ENCODE assay signal across 5 cellular contexts in the genomic region with DNA sequence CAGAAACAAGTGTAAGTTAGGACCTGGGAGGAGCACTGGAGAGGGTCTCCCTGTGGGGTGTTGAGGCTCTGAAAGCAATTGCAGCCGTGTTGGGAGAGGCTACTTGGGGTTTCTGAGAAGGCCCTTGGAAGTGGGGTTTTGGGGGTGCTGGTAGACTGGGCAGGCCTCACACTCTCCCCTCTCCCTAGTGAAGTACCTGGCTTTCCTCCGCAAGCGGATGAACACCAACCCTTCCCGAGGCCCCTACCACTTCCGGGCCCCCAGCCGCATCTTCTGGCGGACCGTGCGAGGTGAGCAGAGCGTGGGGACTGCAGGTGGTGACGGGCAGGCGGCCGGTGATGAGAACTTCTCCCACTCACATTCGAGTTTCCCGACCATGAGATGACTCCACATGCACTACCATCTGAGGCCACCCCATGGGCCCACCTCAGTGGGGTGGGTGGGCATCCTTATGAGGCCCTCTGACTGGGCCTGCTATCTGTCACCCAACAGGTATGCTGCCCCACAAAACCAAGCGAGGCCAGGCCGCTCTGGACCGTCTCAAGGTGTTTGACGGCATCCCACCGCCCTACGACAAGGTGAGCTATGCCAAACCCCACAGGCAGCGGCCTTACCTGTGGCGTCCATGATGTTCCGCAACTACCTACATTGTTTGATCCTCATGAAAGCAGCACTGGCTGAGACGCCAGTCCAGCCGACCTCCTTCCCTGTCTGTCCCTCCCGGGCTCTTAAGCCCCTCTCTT. TPM values are rescaled to one million over a fixed set of nuclear protein-coding genes. Genes with fewer than 3 reads are reported as not detected.
DNase-seq lines count a peak whose midpoint lies in the region; ATAC-seq and TF ChIP-seq lines count a peak whose summit lies in the region.
"Had no signal": no experiment of that assay in that cellular context is flagged by ENCODE, and none has a peak within 500 bp of the region (broad histone marks: within the 10 kb centered on the region; RNA-seq: fewer than 3 reads in every experiment).

No MANE protein-coding gene starts in this region.

- no peaks in the 10 kb centered on the region for H3K9me3 ChIP-seq in mucosa of descending colon

- no peak for ATAC-seq in mucosa of descending colon

- H3K27me3 Mint-ChIP-seq in activated naive CD4-positive, alpha-beta T cell treated with anti-CD3 and anti-CD28 coated beads, Interleukin-2, amount 10 ng/mL, durations not matched to agents 7 days and 5 days = peaks cover 8% of the 10 kb centered on the region

- H3K4me3 Mint-ChIP-seq in activated naive CD4-positive, alpha-beta T cell treated with anti-CD3 and anti-CD28 coated beads, Interleukin-2, amount 10 ng/mL, durations not matched to agents 7 days and 5 days = peak overlapping the region; percentile 100

- H3K4me1 ChIP-seq in mucosa of descending colon (ENCODE audit: low read depth) = peaks cover 26% of the 10 kb centered on the region

- CTCF ChIA-PET in activated naive CD4-positive, alpha-beta T cell treated with anti-CD3 and anti-CD28 coated beads, Interleukin-2, amount 10 ng/mL, durations not matched to agents 7 days and 5 days (lab: Charles Lee) = interaction anchor here (1.0 to 1.4 kb wide), 2 partner anchors 13 to 56 kb away, joined by 3 to 4 read pairs; no protein-coding TSS in a partner anchor

- H3K4me3 ChIP-seq in mucosa of descending colon = no peak overlapping the region

- peak overlapping the region; percentile 98 for H3K27ac ChIP-seq in 22Rv1

- no peak for DNase-seq in activated naive CD4-positive, alpha-beta T cell treated with anti-CD3 and anti-CD28 coated beads, Interleukin-2, amount 10 ng/mL, durations not matched to agents 7 days and 5 days
- no peak for DNase-seq in mucosa of descending colon
- DNase-seq in NCI-H128 (lab: John Stamatoyannopoulos, UW; ENCODE audit: unreplicated experiment) = no peak
- DNase-seq: NCI-H2171 treated with DMSO at 0.1 percent for 48 hours had no signal

- peaks cover 61% of the 10 kb centered on the region for H3K4me1 Mint-ChIP-seq in activated naive CD4-positive, alpha-beta T cell treated with anti-CD3 and anti-CD28 coated beads, Interleukin-2, amount 10 ng/mL, durations not matched to agents 7 days and 5 days

- intact Hi-C loops in mucosa of descending colon (cut with DNase I, micrococcal nuclease) = no loop called here

- no peaks in the 10 kb centered on the region for H3K9me3 Mint-ChIP-seq in activated naive CD4-positive, alpha-beta T cell treated with anti-CD3 and anti-CD28 coated beads, Interleukin-2, amount 10 ng/mL, durations not matched to agents 7 days and 5 days

- peaks cover 15% of the 10 kb centered on the region for H3K36me3 ChIP-seq in mucosa of descending colon (ENCODE audit: low read depth)

- TF ChIP-seq CTCF in 22Rv1 (IDR thresholded peaks at IDR 0.05) (no peak), mucosa of descending colon (IDR thresholded peaks at IDR 0.05) (no peak)

- peak overlapping the region; percentile 60 for H3K27ac Mint-ChIP-seq in activated naive CD4-positive, alpha-beta T cell treated with anti-CD3 and anti-CD28 coated beads, Interleukin-2, amount 10 ng/mL, durations not matched to agents 7 days and 5 days

- peaks cover 75% of the 10 kb centered on the region for H3K36me3 Mint-ChIP-seq in activated naive CD4-positive, alpha-beta T cell treated with anti-CD3 and anti-CD28 coated beads, Interleukin-2, amount 10 ng/mL, durations not matched to agents 7 days and 5 days

RNA-seq across cellular contexts. Expression of a gene that starts 3.0 kb away (rescaled TPM):
- total RNA-seq in mucosa of descending colon = 1,000 to 10,000 TPM; 2,162 to 2,782 (median 2,296) TPM

RNA-seq across cellular contexts. Expression of a gene that starts 5.8 kb away (rescaled TPM):
- 1,000 to 10,000 TPM; 1,414 to 1,682 (median 1,521) TPM for total RNA-seq in mucosa of descending colon

RNA-seq across cellular contexts. Expression of a gene that starts 16.4 kb away (rescaled TPM):
- total RNA-seq in mucosa of descending colon = 10 to 100 TPM in 1 of 3 donors, 1 to 10 TPM in 2; 3.3 to 14.8 (median 7.8) TPM

RNA-seq across cellular contexts. Expression of a gene that starts 22.0 kb away (rescaled TPM):
- 100 to 1,000 TPM; 308 to 537 (median 450) TPM for total RNA-seq in mucosa of descending colon

RNA-seq across cellular contexts. Expression of a gene that starts 37.3 kb away (rescaled TPM):
- 10 to 100 TPM; 28.5 to 42.2 (median 34.0) TPM for total RNA-seq in mucosa of descending colon
